In genomic region chr4:140448830-140449229, GRCh38 we compare ENCODE assay signal across 24 cellular contexts. TPM values are rescaled to one million over a fixed set of nuclear protein-coding genes. Genes with fewer than 3 reads are reported as not detected.
A peak's percentile ranks its signal among the peaks of the same experiment; 100 is the strongest.
DNase-seq lines count a peak whose midpoint lies in the region; ATAC-seq, FAIRE-seq and TF ChIP-seq lines count a peak whose summit lies in the region.
"Had no signal": no experiment of that assay in that cellular context is flagged by ENCODE, and none has a peak within 500 bp of the region (broad histone marks: within the 10 kb centered on the region; RNA-seq: fewer than 3 reads in every experiment).

No MANE protein-coding gene starts in this region.

- intact Hi-C loops in pancreas (cut with DNase I) (no loop called here), ascending aorta (cut with DNase I) (no loop called here)

- FAIRE-seq in pancreas (lab: Jason Lieb, UNC): no peak
- FAIRE-seq: GM18507, keratinocyte had no signal

- TF ChIP-seq CTCF in astrocyte of the spinal cord (IDR thresholded peaks at IDR 0.05; ENCODE audit: low read depth, low read length): no peak
- TF ChIP-seq CTCF in pancreas (IDR thresholded peaks at IDR 0.05): no peak
- no peak for TF ChIP-seq CTCF in ascending aorta (IDR thresholded peaks at IDR 0.05)

- in situ Hi-C loops in astrocyte of the spinal cord (cut with HindIII; ENCODE audit: low sequenced_read_pairs): no loop called here

- peak; percentile 39 for DNase-seq in NCI-H345 (lab: John Stamatoyannopoulos, UW)
- DNase-seq in NCI-H345 treated with DMSO at 0.1 percent for 48 hours (lab: John Stamatoyannopoulos, UW; ENCODE audit: unreplicated experiment): no peak
- peak; percentile 70 for DNase-seq in NCI-H1105 treated with DMSO at 0.1 percent for 48 hours (lab: John Stamatoyannopoulos, UW)
- DNase-seq in astrocyte of the spinal cord (ENCODE audit: low read depth, low spot score): peak; percentile 15
- peak; percentile 58 for DNase-seq in renal cortical epithelial cell (ENCODE audit: low read depth)
- no peak for DNase-seq in pancreas
- DNase-seq in COLO829 (ENCODE audit: low spot score): no peak
- no peak for DNase-seq in ascending aorta (ENCODE audit: low spot score in 2 of 2)
- DNase-seq: activated B cell treated with CpG ODN at 0.5 μM for 24 hours; activated CD4-positive, alpha-beta memory T cell treated with anti-CD3 and anti-CD28 coated beads for 36 hours; activated naive CD4-positive, alpha-beta T cell treated with Interleukin-2 at 50 U/mL for 16 hours; activated T-cell treated with anti-CD3 and anti-CD28 coated beads for 4 hours; anterior cingulate cortex; CD4-positive, CD25-positive, alpha-beta regulatory T cell; cortex of kidney; hypothalamus; uterus had no signal

- H3K27ac ChIP-seq in pancreas (no peak overlapping the region), ascending aorta (no peak overlapping the region)
- H3K27ac ChIP-seq: right atrium auricular region, suprapubic skin, uterus had no signal

- no peak for ATAC-seq in pancreas

- H3K27me3 ChIP-seq in pancreas: no peaks in the 10 kb centered on the region
- no peaks in the 10 kb centered on the region for H3K27me3 ChIP-seq in ascending aorta
- H3K27me3 ChIP-seq: right atrium auricular region, suprapubic skin, uterus had no signal

- H3K9me3 ChIP-seq in pancreas (no peaks in the 10 kb centered on the region), ascending aorta (no peaks in the 10 kb centered on the region)
- H3K9me3 ChIP-seq: right atrium auricular region, suprapubic skin, uterus had no signal

- H3K36me3 ChIP-seq in pancreas (no peaks in the 10 kb centered on the region), ascending aorta (no peaks in the 10 kb centered on the region)
- H3K36me3 ChIP-seq: right atrium auricular region, suprapubic skin, uterus had no signal

- H3K4me3 ChIP-seq in astrocyte of the spinal cord (ENCODE audit: low read depth, low read length): no peak overlapping the region
- H3K4me3 ChIP-seq in pancreas: no peak overlapping the region
- H3K4me3 ChIP-seq in ascending aorta: no peak overlapping the region
- H3K4me3 ChIP-seq: lung, right atrium auricular region, suprapubic skin, uterus had no signal

- WGBS in pancreas, 2 donors: 24 to 40% methylated on average over 2 of the region's 2 CpGs

- no peaks in the 10 kb centered on the region for H3K4me1 ChIP-seq in pancreas
- H3K4me1 ChIP-seq in ascending aorta: no peaks in the 10 kb centered on the region
- H3K4me1 ChIP-seq: right atrium auricular region, suprapubic skin, uterus had no signal

RNA-seq across cellular contexts. Expression of gene CLGN, which starts 21.4 kb away (rescaled TPM):
- total RNA-seq in renal cortical epithelial cell: 2.0 and 4.7 TPM in 2 replicates
- total RNA-seq in pancreas: 1 to 10 TPM in 3 of 6 donors, under 1 TPM in 3; 0.65 to 3.2 (median 1.0) TPM
- polyA plus RNA-seq in pancreas: 1 to 10 TPM; 1.1 to 5.8 TPM
- total RNA-seq in ascending aorta: not detected
- total RNA-seq: activated B cell treated with CpG ODN at 0.5 μM for 24 hours; CD4-positive, CD25-positive, alpha-beta regulatory T cell had no signal
- polyA plus RNA-seq: CD4-positive, CD25-positive, alpha-beta regulatory T cell; keratinocyte had no signal

RNA-seq across cellular contexts. Expression of gene MGAT4D, which starts 49.3 kb away (rescaled TPM):
- total RNA-seq in renal cortical epithelial cell: not detected in 2 replicates
- under 1 TPM in 1 of 6 donors, not detected in 5; 0.43 TPM for total RNA-seq in pancreas
- polyA plus RNA-seq in pancreas: not detected
- not detected for total RNA-seq in ascending aorta
- total RNA-seq: activated B cell treated with CpG ODN at 0.5 μM for 24 hours; activated CD4-positive, alpha-beta memory T cell treated with anti-CD3 and anti-CD28 coated beads for 36 hours; CD4-positive, CD25-positive, alpha-beta regulatory T cell; frontal cortex; NCI-H460; right atrium auricular region; suprapubic skin; uterus had no signal
- polyA plus RNA-seq: CD4-positive, CD25-positive, alpha-beta regulatory T cell; keratinocyte had no signal

Comparison
In these comparisons a context has a peak if more than half of its experiments do, and no peak if none do; other contexts are left out.
1. DNase-seq: peak in NCI-H345 (single experiment), NCI-H1105 treated with DMSO at 0.1 percent for 48 hours (single experiment), astrocyte of the spinal cord (single experiment) and renal cortical epithelial cell (single experiment); none in NCI-H345 treated with DMSO at 0.1 percent for 48 hours (single experiment), pancreas (0 of 6), COLO829 (single experiment) and ascending aorta (0 of 2).